ENCODE assay signal across 8 cellular contexts in the genomic region with DNA sequence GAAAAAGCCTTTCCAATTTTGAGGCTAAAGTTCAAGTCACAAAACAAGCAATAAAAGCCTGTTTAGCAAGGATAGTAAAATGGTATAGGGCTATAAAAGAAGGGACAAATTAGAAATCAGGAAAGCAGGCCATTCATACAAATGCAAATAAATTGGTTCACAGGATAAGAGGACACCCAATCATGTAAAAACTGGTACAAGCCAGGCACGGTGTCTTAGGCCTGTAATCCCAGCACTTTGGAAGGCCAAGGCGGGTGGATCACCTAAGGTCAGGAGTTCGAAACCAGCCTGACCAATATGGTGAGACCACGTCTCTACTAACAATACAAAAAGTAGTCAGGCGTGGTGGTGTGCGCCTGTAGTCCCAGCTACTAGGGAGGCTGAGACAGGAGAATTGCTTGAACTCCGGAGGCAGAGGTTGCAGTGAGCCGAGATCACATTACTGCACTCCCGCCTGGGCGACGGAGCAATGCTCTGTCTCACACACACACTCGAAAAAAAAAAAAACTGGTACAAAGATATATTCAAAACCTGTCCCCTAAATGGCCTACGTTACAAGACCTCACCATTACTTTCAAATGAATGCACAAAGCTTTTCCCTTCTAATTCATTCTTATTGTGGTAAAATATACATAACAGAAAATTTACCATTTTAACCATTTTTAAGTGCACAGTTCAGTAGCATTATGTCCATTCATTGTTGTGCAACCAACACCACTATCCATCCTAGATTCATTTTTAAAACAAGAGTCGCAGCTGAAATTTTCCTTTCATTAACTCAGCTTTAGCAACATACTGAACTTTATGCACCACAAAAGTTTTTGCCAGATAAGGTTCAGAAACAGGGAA. TPM values are rescaled to one million over a fixed set of nuclear protein-coding genes. Genes with fewer than 3 reads are reported as not detected.
DNase-seq lines count a peak whose midpoint lies in the region; FAIRE-seq and TF ChIP-seq lines count a peak whose summit lies in the region.

No MANE protein-coding gene starts in this region.

- H2AFZ ChIP-seq in OCI-LY3 (ENCODE audit: low read depth, low read length): peak overlapping the region; percentile 92
- peak overlapping the region; percentile 92 for H2AFZ ChIP-seq in endothelial cell of umbilical vein (ENCODE audit: low read depth, low read length)
- peak overlapping the region; percentile 100 for H2AFZ ChIP-seq in osteoblast (ENCODE audit: low read length)

- peak overlapping the region; percentile 88 to 96 (median 92) for H3K4me3 Mint-ChIP-seq in CD8-positive, alpha-beta memory T cell

- H3K4me1 Mint-ChIP-seq in CD8-positive, alpha-beta memory T cell: peaks cover 22 to 27% (median 27%) of the 10 kb centered on the region in 3 donors

- peak overlapping the region in 7 of 8 donors; percentile 82 to 94 (median 91) for H3K27ac Mint-ChIP-seq in CD8-positive, alpha-beta memory T cell

- H4K20me1 ChIP-seq in OCI-LY3 (ENCODE audit: insufficient read depth, low read length) (0 out of 2 replicates have a peak, but pooled peaks cover 10% of the 10 kb centered on the region), endothelial cell of umbilical vein (replicated peaks; ENCODE audit: control insufficient read depth, extremely low read depth, insufficient read depth, low read length) (no peaks in the 10 kb centered on the region), osteoblast (ENCODE audit: insufficient read depth, low read length) (no peaks in the 10 kb centered on the region)

- TF ChIP-seq POLR2A in endothelial cell of umbilical vein (IDR thresholded peaks at IDR 0.05; ENCODE audit: low read depth, low read length): no peak

- H3K79me2 ChIP-seq in OCI-LY3 (ENCODE audit: low read length): peaks cover 39% of the 10 kb centered on the region
- no peaks in the 10 kb centered on the region for H3K79me2 ChIP-seq in endothelial cell of umbilical vein (ENCODE audit: control insufficient read depth, insufficient read depth, low read length)
- no peaks in the 10 kb centered on the region for H3K79me2 ChIP-seq in osteoblast (ENCODE audit: insufficient read depth, low read length)

- H3K27me3 ChIP-seq in CD8-positive, alpha-beta memory T cell (ENCODE audit: insufficient read depth, low read length, poor library complexity, severe bottlenecking): no peaks in the 10 kb centered on the region
- H3K27me3 ChIP-seq in OCI-LY3 (ENCODE audit: low read depth, low read length): no peaks in the 10 kb centered on the region
- peaks cover 0 to 3% of the 10 kb centered on the region in 2 experiments for H3K27me3 ChIP-seq in endothelial cell of umbilical vein (ENCODE audit: control insufficient read depth in 2 of 2, insufficient read depth in 2 of 2, low read length in 2 of 2)
- no peaks in the 10 kb centered on the region for H3K27me3 ChIP-seq in osteoblast (ENCODE audit: insufficient read depth, low read length)

- DNase-seq in CD8-positive, alpha-beta memory T cell: peak in 1 of 5 donors; percentile 1
- no peak for DNase-seq in endothelial cell of umbilical vein (ENCODE audit: low read depth, low spot score)
- peak; percentile 27 for DNase-seq in osteoblast (ENCODE audit: insufficient read length, low spot score, missing footprints)
- DNase-seq in NCI-H1417 (lab: John Stamatoyannopoulos, UW): no peak
- no peak for DNase-seq in NCI-H1092 treated with DMSO at 0.1 percent for 48 hours (lab: John Stamatoyannopoulos, UW)
- no peak for DNase-seq in mesenteric fat pad (ENCODE audit: low spot score)
- DNase-seq in stimulated activated CD4-positive, alpha-beta T cell treated with anti-CD3 and anti-CD28 coated beads, Interleukin-2, amount 100 ng/mL, for 48 hours: no peak

- POLR2A ChIA-PET in CD8-positive, alpha-beta memory T cell (lab: Charles Lee): no interaction called here
- POLR2A ChIA-PET in endothelial cell of umbilical vein (lab: Charles Lee): no interaction called here

- peak overlapping the region; percentile 70 for H3K4me2 ChIP-seq in OCI-LY3 (ENCODE audit: low read length)
- peak overlapping the region; percentile 89 for H3K4me2 ChIP-seq in endothelial cell of umbilical vein (ENCODE audit: insufficient read depth, low read length)
- peak overlapping the region; percentile 88 for H3K4me2 ChIP-seq in osteoblast (ENCODE audit: insufficient read depth, low read length)

- no peaks in the 10 kb centered on the region for H3K9me3 Mint-ChIP-seq in CD8-positive, alpha-beta memory T cell

- H3K9me3 ChIP-seq in CD8-positive, alpha-beta memory T cell (ENCODE audit: low read length): no peaks in the 10 kb centered on the region
- H3K9me3 ChIP-seq in OCI-LY3 (ENCODE audit: insufficient read depth, low read length): no peaks in the 10 kb centered on the region
- no peaks in the 10 kb centered on the region for H3K9me3 ChIP-seq in endothelial cell of umbilical vein (replicated peaks; ENCODE audit: control insufficient read depth, insufficient read depth, low read length)
- H3K9me3 ChIP-seq in osteoblast (ENCODE audit: low read depth, low read length): no peaks in the 10 kb centered on the region

- H3K4me3 ChIP-seq in CD8-positive, alpha-beta memory T cell (ENCODE audit: low read length): peak overlapping the region; percentile 79
- H3K4me3 ChIP-seq in OCI-LY3 (ENCODE audit: low read length) (peak overlapping the region; percentile 82), endothelial cell of umbilical vein (replicated peaks in 1 of 3; ENCODE audit: insufficient read depth in 1 of 3, low read depth in 1 of 3, low read length in 3 of 3) (peak overlapping the region; percentile 64 to 94 (median 92)), osteoblast (ENCODE audit: insufficient read depth, low read length) (peak overlapping the region; percentile 97)

- peaks cover 0 to 7% (median 0%) of the 10 kb centered on the region in 3 donors for H3K36me3 Mint-ChIP-seq in CD8-positive, alpha-beta memory T cell

- CTCF ChIA-PET in CD8-positive, alpha-beta memory T cell (lab: Charles Lee): no interaction called here
- CTCF ChIA-PET in endothelial cell of umbilical vein (lab: Charles Lee): interaction anchor here (1.6 kb wide), 1 partner anchor 43 kb away, joined by 7 read pairs; no protein-coding TSS in a partner anchor

- peak overlapping the region; percentile 78 for H3K27ac ChIP-seq in CD8-positive, alpha-beta memory T cell (ENCODE audit: low read depth, low read length)
- no peak overlapping the region for H3K27ac ChIP-seq in OCI-LY3 (ENCODE audit: low read length)
- peak overlapping the region; percentile 52 for H3K27ac ChIP-seq in endothelial cell of umbilical vein (ENCODE audit: insufficient read depth, low read depth, low read length)
- H3K27ac ChIP-seq in osteoblast (ENCODE audit: low read depth, low read length): peak overlapping the region; percentile 78

- no peak for FAIRE-seq in endothelial cell of umbilical vein (lab: Jason Lieb, UNC)

- no peaks in the 10 kb centered on the region for H3K36me3 ChIP-seq in CD8-positive, alpha-beta memory T cell (ENCODE audit: insufficient read depth, low read length)
- H3K36me3 ChIP-seq in OCI-LY3 (replicated peaks; ENCODE audit: low read depth, low read length) (peaks cover 4% of the 10 kb centered on the region), endothelial cell of umbilical vein (ENCODE audit: control insufficient read depth in 2 of 2, extremely low read depth in 1 of 2, insufficient read depth in 2 of 2, low read length in 2 of 2) (no peaks in the 10 kb centered on the region), osteoblast (ENCODE audit: insufficient read depth, low read length) (no peaks in the 10 kb centered on the region)

- TF ChIP-seq CTCF in OCI-LY3 (IDR thresholded peaks at IDR 0.05; ENCODE audit: low read depth, low read length): no peak
- TF ChIP-seq CTCF in endothelial cell of umbilical vein (IDR thresholded peaks at IDR 0.05; ENCODE audit: extremely low read depth in 1 of 2, insufficient read depth in 1 of 2, low read depth in 1 of 2, low read length in 2 of 2): no peak
- TF ChIP-seq CTCF in osteoblast (IDR thresholded peaks at IDR 0.05; ENCODE audit: extremely low read depth, low read depth, low read length): no peak

- peaks cover 12% of the 10 kb centered on the region for H3K4me1 ChIP-seq in CD8-positive, alpha-beta memory T cell (ENCODE audit: insufficient read depth, low read length)
- peaks cover 12% of the 10 kb centered on the region for H3K4me1 ChIP-seq in OCI-LY3 (ENCODE audit: low read length)
- H3K4me1 ChIP-seq in endothelial cell of umbilical vein (ENCODE audit: control insufficient read depth, extremely low read depth, insufficient read depth, low read length): peaks cover 6% of the 10 kb centered on the region
- peaks cover 14% of the 10 kb centered on the region for H3K4me1 ChIP-seq in osteoblast (ENCODE audit: insufficient read depth, low read length)

- H3K27me3 Mint-ChIP-seq in CD8-positive, alpha-beta memory T cell: peaks cover 0 to 3% of the 10 kb centered on the region in 2 donors

- intact Hi-C loops in endothelial cell of umbilical vein (cut with micrococcal nuclease): loop anchor here (2.0 to 5.0 kb wide), 3 partner anchors 13 to 275 kb away; partner anchors contain the start of gene SDHAF4

- no peaks in the 10 kb centered on the region for H3K9me1 ChIP-seq in endothelial cell of umbilical vein (replicated peaks; ENCODE audit: control insufficient read depth, extremely low read depth, insufficient read depth, low read length)

- dilution Hi-C loops in endothelial cell of umbilical vein (cut with MboI; ENCODE audit: extremely low pct_ligation_motif_present, low sequenced_read_pairs): no loop called here

- no TSS peak for BruUV-seq in endothelial cell of umbilical vein (replicated peaks; lab: Mats Ljungman, UMichigan)

- H3K9ac ChIP-seq in OCI-LY3 (ENCODE audit: low read length) (peak overlapping the region; percentile 80), endothelial cell of umbilical vein (replicated peaks; ENCODE audit: extremely low read depth, insufficient read depth, low read length) (peak overlapping the region; percentile 96)

TF ChIP-seq in endothelial cell of umbilical vein, 7 proteins besides CTCF, POLR2A, EP300 and RAD21:
- no peak for TF ChIP-seq FOS (IDR thresholded peaks at IDR 0.05; ENCODE audit: borderline replicate concordance, insufficient read depth, low read length)
- TF ChIP-seq JUN (IDR thresholded peaks at IDR 0.05; ENCODE audit: borderline replicate concordance, insufficient read depth, insufficient read length, low read depth): no peak
- TF ChIP-seq MYC (IDR thresholded peaks at IDR 0.05; ENCODE audit: low read depth, low read length): no peak

RNA-seq across cellular contexts. Expression of gene FAM135A, which starts 1.1 kb away (rescaled TPM):
- 1 to 10 TPM; 5.7 to 5.8 TPM for total RNA-seq in CD8-positive, alpha-beta memory T cell
- 3.0 TPM for polyA plus RNA-seq in CD8-positive, alpha-beta memory T cell
- 9.6 and 11.5 TPM in 2 replicates for total RNA-seq in endothelial cell of umbilical vein
- 3.0 and 3.7 TPM in 2 replicates for polyA plus RNA-seq in endothelial cell of umbilical vein
- polyA plus RNA-seq in endothelial cell of umbilical vein (2011; cell fraction: cytosol; rRNA removed): 2.8 and 3.3 TPM in 2 replicates
- 12.0 and 14.8 TPM in 2 replicates for polyA plus RNA-seq in endothelial cell of umbilical vein (2011; cell fraction: nucleus; rRNA removed)
- 4.6 and 5.3 TPM in 2 replicates for polyA plus RNA-seq in endothelial cell of umbilical vein (2012)
- 16.8 and 20.4 TPM in 2 replicates for polyA minus RNA-seq in endothelial cell of umbilical vein
- 6.7 TPM for polyA minus RNA-seq in endothelial cell of umbilical vein (2011; cell fraction: cytosol; rRNA and poly(A)+ RNA removed)
- 47.3 and 56.8 TPM in 2 replicates for polyA minus RNA-seq in endothelial cell of umbilical vein (2011; cell fraction: nucleus; rRNA and poly(A)+ RNA removed)
- total RNA-seq in osteoblast: 16.2 and 16.3 TPM in 2 replicates
- total RNA-seq in mesenteric fat pad: 11.6 TPM
